Comparison of ENCODE assay signal across 23 cellular contexts in the genomic region with DNA sequence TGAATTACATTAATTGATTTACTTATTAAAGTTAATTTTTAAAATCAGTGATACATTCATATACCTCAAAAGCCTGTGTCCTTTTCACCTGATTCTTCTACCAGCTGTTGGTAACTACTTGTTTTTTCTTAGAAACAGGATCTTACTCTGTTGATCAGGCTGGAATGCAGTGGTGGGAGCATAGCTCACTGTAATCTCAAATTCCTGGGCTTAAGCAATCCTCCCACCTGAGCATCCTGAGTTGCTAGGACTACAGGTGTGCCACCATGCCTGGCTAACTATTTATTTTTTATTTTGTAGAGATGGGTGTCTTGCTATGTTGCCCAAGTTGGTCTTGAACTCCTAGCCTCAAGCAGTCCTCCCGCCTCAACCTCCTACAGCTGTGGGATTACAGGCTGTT. TPM values are rescaled to one million over a fixed set of nuclear protein-coding genes. Genes with fewer than 3 reads are reported as not detected.
DNase-seq lines count a peak whose midpoint lies in the region; TF ChIP-seq lines count a peak whose summit lies in the region.
"Had no signal": no experiment of that assay in that cellular context is flagged by ENCODE, and none has a peak within 500 bp of the region (broad histone marks: within the 10 kb centered on the region; RNA-seq: fewer than 3 reads in every experiment).

No MANE protein-coding gene starts in this region.

- no peak overlapping the region for H4K91ac ChIP-seq in trophoblast cell (ENCODE audit: low read depth, low read length)

- H2BK5ac ChIP-seq in trophoblast cell (ENCODE audit: low read depth, low read length, poor library complexity) = no peak overlapping the region

- no peak overlapping the region for H2BK12ac ChIP-seq in trophoblast cell (ENCODE audit: low read length)

- no peak overlapping the region for H4K12ac ChIP-seq in trophoblast cell (ENCODE audit: low read depth, low read length)

- no peak overlapping the region for H3K4me3 ChIP-seq in Loucy (ENCODE audit: low read length, poor library complexity, severe bottlenecking)
- no peak overlapping the region for H3K4me3 ChIP-seq in trophoblast cell (ENCODE audit: low read depth, low read length)
- H3K4me3 ChIP-seq: BLaER1, GM12878 had no signal

- H3K4me2 ChIP-seq in Loucy (ENCODE audit: low read depth, low read length, poor library complexity, severe bottlenecking) = peak overlapping the region; percentile 28
- no peak overlapping the region for H3K4me2 ChIP-seq in trophoblast cell (ENCODE audit: low read length)
- H3K4me2 ChIP-seq: BLaER1 had no signal

- H3K9me2 ChIP-seq in Loucy (replicated peaks; ENCODE audit: low read depth, low read length) = no peaks in the 10 kb centered on the region

- H3F3A ChIP-seq in Loucy (ENCODE audit: low read depth) = 0 out of 2 replicates have a peak, but pooled peaks cover 3% of the 10 kb centered on the region

- H3K4me1 ChIP-seq in Loucy (ENCODE audit: insufficient read depth, low read length, poor library complexity, severe bottlenecking) (peaks cover 36% of the 10 kb centered on the region), trophoblast cell (ENCODE audit: control insufficient read depth in 1 of 2, insufficient read depth in 2 of 2, low read length in 2 of 2) (peaks cover 8 to 12% of the 10 kb centered on the region in 2 experiments)
- H3K4me1 ChIP-seq: BE2C had no signal

- H2BK120ac ChIP-seq in trophoblast cell (ENCODE audit: insufficient read depth, low read length, poor library complexity) = no peak overlapping the region

- no peak overlapping the region for H2AK5ac ChIP-seq in trophoblast cell (ENCODE audit: low read length)

- no peak overlapping the region for H4K8ac ChIP-seq in trophoblast cell (ENCODE audit: low read depth, low read length)

- no peaks in the 10 kb centered on the region; the same call in 1 of the 2 replicates for H3K36me3 ChIP-seq in Loucy (ENCODE audit: insufficient read depth, low read length)
- no peaks in the 10 kb centered on the region for H3K36me3 ChIP-seq in trophoblast cell (ENCODE audit: control insufficient read depth in 1 of 2, insufficient read depth in 2 of 2, low read length in 2 of 2)
- H3K36me3 ChIP-seq: BE2C had no signal

- WGBS in trophoblast cell (ENCODE audit: extremely low coverage, insufficient coverage, insufficient read length) = no CpG with 5 or more reads among the region's 1 CpG

- H4K20me1 ChIP-seq in Loucy (ENCODE audit: insufficient read depth, low read length, poor library complexity, severe bottlenecking) = peaks cover 17% of the 10 kb centered on the region

- peaks cover 5% of the 10 kb centered on the region; the same call in 1 of the 2 replicates for H3K9me3 ChIP-seq in Loucy (ENCODE audit: insufficient read depth, low read depth, low read length)
- peaks cover 3% of the 10 kb centered on the region for H3K9me3 ChIP-seq in trophoblast cell (ENCODE audit: insufficient read depth, low read depth, low read length)
- H3K9me3 ChIP-seq: BE2C had no signal

- H3K18ac ChIP-seq in trophoblast cell (ENCODE audit: low read length) = no peak overlapping the region

- H2AFZ ChIP-seq in Loucy (ENCODE audit: low read length) (no peak overlapping the region), trophoblast cell (ENCODE audit: insufficient read depth, low read length, poor library complexity) (no peak overlapping the region)

- H3K9ac ChIP-seq in Loucy (ENCODE audit: low read depth, low read length, poor library complexity, severe bottlenecking) = no peak overlapping the region
- no peak overlapping the region for H3K9ac ChIP-seq in trophoblast cell (ENCODE audit: low read length)
- H3K9ac ChIP-seq: BLaER1 had no signal

- peaks cover 10% of the 10 kb centered on the region for H3K79me1 ChIP-seq in trophoblast cell (ENCODE audit: low read length)

- H3K4ac ChIP-seq in trophoblast cell (ENCODE audit: low read depth, low read length) = no peak overlapping the region

- H3K27me3 ChIP-seq in Loucy (ENCODE audit: insufficient read depth, low read length, poor library complexity, severe bottlenecking) = no peaks in the 10 kb centered on the region
- no peaks in the 10 kb centered on the region for H3K27me3 ChIP-seq in trophoblast cell (ENCODE audit: insufficient read depth, low read length)
- H3K27me3 ChIP-seq: BE2C, BLaER1 had no signal

- DNase-seq in NCI-H226 = peak; percentile 39
- DNase-seq in trophoblast cell = peak; percentile 10 to 70
- no peak for DNase-seq in activated CD4-positive, alpha-beta T cell treated with anti-CD3 and anti-CD28 coated beads for 4 hours
- no peak for DNase-seq in SKM-1 (lab: John Stamatoyannopoulos, UW; ENCODE audit: unreplicated experiment)
- DNase-seq: 8988T; ACHN; BE2C; C1 segment of cervical spinal cord; CD4-positive, alpha-beta memory T cell; CD4-positive, CD25-positive, alpha-beta regulatory T cell; CD8-positive, alpha-beta memory T cell; COR-L47; DMS 273 treated with DMSO at 0.1 percent for 48 hours; DMS153; DMS53; DMS79; DND-41; EL; GDM1 had no signal

- H3K79me2 ChIP-seq in Loucy (ENCODE audit: insufficient read depth, low read length) = peaks cover 85% of the 10 kb centered on the region
- H3K79me2 ChIP-seq in trophoblast cell (ENCODE audit: control insufficient read depth, insufficient read depth, low read length, poor library complexity) = peaks cover 7% of the 10 kb centered on the region

- no peak overlapping the region for H3K27ac ChIP-seq in trophoblast cell (ENCODE audit: low read depth, low read length)
- H3K27ac ChIP-seq: BLaER1 had no signal

- no peak for TF ChIP-seq CTCF in Loucy (conservative IDR thresholded peaks at IDR 0.05; ENCODE audit: low read length)

- H3K23ac ChIP-seq in trophoblast cell (ENCODE audit: low read length) = no peak overlapping the region

- no peak overlapping the region for H3K14ac ChIP-seq in trophoblast cell (ENCODE audit: low read length)

RNA-seq across cellular contexts. Expression of a gene that starts 4.7 kb away (rescaled TPM):
- 14.8 and 17.3 TPM in 2 replicates for polyA plus RNA-seq in trophoblast cell (2013)

RNA-seq across cellular contexts. Expression of a gene that starts 49.0 kb away (rescaled TPM):
- polyA plus RNA-seq in trophoblast cell (2013) = 19.3 and 21.1 TPM in 2 replicates
- polyA plus RNA-seq: CD14-positive monocyte; CD4-positive, CD25-positive, alpha-beta regulatory T cell; CD8-positive, alpha-beta memory T cell had no signal

Comparison
In these comparisons a context has a peak if more than half of its experiments do, and no peak if none do; other contexts are left out.
1. DNase-seq: peak in NCI-H226 (single experiment) and trophoblast cell (2 of 2); none in activated CD4-positive, alpha-beta T cell treated with anti-CD3 and anti-CD28 coated beads for 4 hours (0 of 2) and SKM-1 (single experiment).